Comparison of ENCODE assay signal across 1 cellular context in the genomic region with DNA sequence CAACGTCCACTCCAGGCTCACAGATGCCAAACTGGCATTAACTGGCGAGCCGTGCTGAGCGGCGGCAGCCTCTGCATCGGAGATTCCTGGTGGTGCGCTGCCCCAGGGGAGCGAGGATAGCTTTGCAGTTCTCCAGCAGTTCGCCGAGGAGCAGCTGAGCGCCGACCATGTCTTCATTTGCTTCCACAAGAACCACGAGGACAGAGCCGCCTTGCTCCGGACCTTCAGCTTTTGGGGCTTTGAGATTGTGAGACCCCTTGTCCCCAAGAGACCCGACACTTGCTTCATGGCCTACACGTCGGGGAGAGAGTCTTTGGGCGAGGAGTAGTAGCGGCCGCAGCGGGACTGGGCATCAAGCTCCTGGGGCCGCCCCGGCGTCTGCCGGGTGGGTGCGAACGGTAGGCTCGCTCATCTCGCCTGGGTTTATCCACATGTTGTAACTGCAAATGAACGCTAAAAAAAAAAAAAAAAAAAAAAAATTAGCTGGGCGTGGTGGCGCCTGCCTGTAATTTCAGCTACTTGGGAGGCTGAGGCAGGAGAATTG.
TF ChIP-seq lines count a peak whose summit lies in the region.

No MANE protein-coding gene starts in this region.

TF ChIP-seq in K562, 482 proteins besides CTCF, POLR2A, EP300 and RAD21:
- TF ChIP-seq ZBTB33 (CRISPR knock-in tag; IDR thresholded peaks at IDR 0.05): peak; percentile 82
- TF ChIP-seq TGIF2 (CRISPR knock-in tag; IDR thresholded peaks at IDR 0.05): 0 out of 2 replicates have a peak, but pooled peaks have one; percentile 18
- TF ChIP-seq KDM4B (IDR thresholded peaks at IDR 0.05; ENCODE audit: borderline replicate concordance in 2 of 2, low read depth in 1 of 2): no peak
- no peak for TF ChIP-seq POLR2G (IDR thresholded peaks at IDR 0.05; ENCODE audit: low read depth, low read length)
- 0 out of 2 replicates have a peak, but pooled peaks have one; percentile 29 for TF ChIP-seq FOXK1 (CRISPR knock-in tag; IDR thresholded peaks at IDR 0.05; ENCODE audit: borderline replicate concordance)
TF ChIP-seq in K562: peak in this region for 3.
